10 cellular contexts compared by ENCODE assay signal in genomic region chr4:107826427-107826980, GRCh38. TPM values are rescaled to one million over a fixed set of nuclear protein-coding genes. Genes with fewer than 3 reads are reported as not detected.
A peak's percentile ranks its signal among the peaks of the same experiment; 100 is the strongest.
DNase-seq lines count a peak whose midpoint lies in the region; ATAC-seq, FAIRE-seq and TF ChIP-seq lines count a peak whose summit lies in the region.
"Had no signal": no experiment of that assay in that cellular context is flagged by ENCODE, and none has a peak within 500 bp of the region (broad histone marks: within the 10 kb centered on the region; RNA-seq: fewer than 3 reads in every experiment).

No MANE protein-coding gene starts in this region.

- no peak overlapping the region for H3K4me3 Mint-ChIP-seq in endodermal cell

- DNase-seq in DND-41 = no peak
- DNase-seq in RWPE2 (ENCODE audit: low spot score) = no peak
- peak; percentile 33 for DNase-seq in glomerular visceral epithelial cell (ENCODE audit: extremely low spot score)
- peak; percentile 98 for DNase-seq in renal cortical epithelial cell (ENCODE audit: low read depth)
- DNase-seq in endodermal cell = no peak
- DNase-seq in iPS-NIHi7 (ENCODE audit: extremely low spot score) = no peak
- no peak for DNase-seq in urothelium cell line (ENCODE audit: low spot score)
- no peak for DNase-seq in NCI-H187 (lab: John Stamatoyannopoulos, UW)
- DNase-seq: activated effector memory CD4-positive, alpha-beta T cell treated with anti-CD3 and anti-CD28 coated beads, Interleukin-2, amount 50 U/mL, for 16 hours had no signal

- no peaks in the 10 kb centered on the region for H3K36me3 Mint-ChIP-seq in endodermal cell (ENCODE audit: low read depth)

- peaks cover 90% of the 10 kb centered on the region for H3K27me3 Mint-ChIP-seq in endodermal cell (ENCODE audit: insufficient read depth)

- H3K79me2 ChIP-seq in DND-41 (ENCODE audit: insufficient read depth, low read length) = no peaks in the 10 kb centered on the region

- no peak for FAIRE-seq in urothelium cell line (lab: Jason Lieb, UNC)
- FAIRE-seq: H1 had no signal

- no peaks in the 10 kb centered on the region for H3K9me3 Mint-ChIP-seq in endodermal cell

- WGBS in endodermal cell (ENCODE audit: insufficient coverage in 1 of 2, insufficient read length in 1 of 2), 2 experiments = 81 to 88% methylated on average over 4 to 5 of the region's 5 CpGs

- ATAC-seq in DND-41 (ENCODE audit: insufficient read depth, low read depth) (no peak), RWPE2 (ENCODE audit: low read depth) (no peak)

- no peak overlapping the region for H3K27ac Mint-ChIP-seq in endodermal cell

- H3K9ac ChIP-seq in DND-41 (ENCODE audit: low read depth, low read length) = no peak overlapping the region
- no peak overlapping the region for H3K9ac ChIP-seq in endodermal cell (ENCODE audit: extremely low read depth, low read length, poor library complexity, severe bottlenecking)

- no peak overlapping the region for H3K4me3 ChIP-seq in DND-41 (ENCODE audit: low read depth in 1 of 2, low read length in 2 of 2)
- H3K4me3 ChIP-seq in RWPE2 (ENCODE audit: severe bottlenecking) = peak overlapping the region; percentile 92
- no peak overlapping the region for H3K4me3 ChIP-seq in endodermal cell (ENCODE audit: low read length)

- H2AFZ ChIP-seq in DND-41 (ENCODE audit: low read depth, low read length) = peak overlapping the region; percentile 20; the same call in 1 of the 2 replicates

- H3K36me3 ChIP-seq in DND-41 (ENCODE audit: insufficient read depth, low read length) = no peaks in the 10 kb centered on the region
- peaks cover 3% of the 10 kb centered on the region; the same call in 1 of the 2 replicates for H3K36me3 ChIP-seq in RWPE2 (ENCODE audit: low read depth)
- H3K36me3 ChIP-seq in endodermal cell (ENCODE audit: control insufficient read depth, insufficient read depth, low read length) = no peaks in the 10 kb centered on the region

- H3K27ac ChIP-seq in DND-41 (ENCODE audit: low read length) = no peak overlapping the region
- H3K27ac ChIP-seq in RWPE2 (ENCODE audit: poor library complexity, severe bottlenecking) = peak overlapping the region; percentile 85
- no peak overlapping the region for H3K27ac ChIP-seq in endodermal cell (ENCODE audit: low read depth, low read length)

- 0 out of 2 replicates have a peak overlapping the region, but pooled peaks have one; percentile 9 for H3K4me2 ChIP-seq in DND-41 (ENCODE audit: insufficient read depth, low read length)

- H3K9me3 ChIP-seq in DND-41 (ENCODE audit: insufficient read depth, low read length, severe bottlenecking) (no peaks in the 10 kb centered on the region), RWPE2 (ENCODE audit: severe bottlenecking) (no peaks in the 10 kb centered on the region), endodermal cell (ENCODE audit: control insufficient read depth, low read length) (no peaks in the 10 kb centered on the region)

- no peaks in the 10 kb centered on the region for H3K4me1 ChIP-seq in DND-41 (ENCODE audit: insufficient read depth, low read length)
- H3K4me1 ChIP-seq in RWPE2 (ENCODE audit: insufficient read depth, poor library complexity, severe bottlenecking) = peaks cover 28% of the 10 kb centered on the region
- H3K4me1 ChIP-seq in endodermal cell (ENCODE audit: control insufficient read depth, insufficient read depth, low read length) = peaks cover 2% of the 10 kb centered on the region

- peaks cover 14% of the 10 kb centered on the region for H3K4me1 Mint-ChIP-seq in endodermal cell

- H4K20me1 ChIP-seq in DND-41 (ENCODE audit: insufficient read depth, low read length) = no peaks in the 10 kb centered on the region

- H3K27me3 ChIP-seq in DND-41 (ENCODE audit: insufficient read depth, low read length, poor library complexity) = no peaks in the 10 kb centered on the region
- H3K27me3 ChIP-seq in RWPE2 (ENCODE audit: insufficient read depth, poor library complexity, severe bottlenecking) = no peaks in the 10 kb centered on the region
- peaks cover 55% of the 10 kb centered on the region for H3K27me3 ChIP-seq in endodermal cell (ENCODE audit: control insufficient read depth, insufficient read depth, low read length, poor library complexity, severe bottlenecking)

- TF ChIP-seq CTCF in DND-41 (IDR thresholded peaks at IDR 0.05; ENCODE audit: borderline replicate concordance, extremely low read depth, low read length, poor library complexity, severe bottlenecking) (no peak), RWPE2 (IDR thresholded peaks at IDR 0.05; ENCODE audit: poor library complexity, severe bottlenecking) (no peak), endodermal cell (conservative IDR thresholded peaks at IDR 0.05) (no peak)

RNA-seq across cellular contexts. Expression of gene SGMS2, which starts 1.8 kb away (rescaled TPM):
- total RNA-seq in renal cortical epithelial cell (223 and 244 TPM in 2 replicates), endodermal cell (under 1 TPM; 0.11 to 0.62 TPM)
- 1.2 TPM for polyA plus RNA-seq in endodermal cell (2013, experiment 1 of 2)
- 1.0 TPM for polyA plus RNA-seq in endodermal cell (2013, experiment 2 of 2)

Comparison
In these comparisons a context has a peak if more than half of its experiments do, and no peak if none do; other contexts are left out.
1. DNase-seq: peak in glomerular visceral epithelial cell (single experiment) and renal cortical epithelial cell (single experiment); none in DND-41 (single experiment), RWPE2 (single experiment), endodermal cell (single experiment), iPS-NIHi7 (single experiment), urothelium cell line (single experiment) and NCI-H187 (0 of 2).
2. RNA of gene SGMS2, which starts 1.8 kb away (total RNA-seq): 223 to 244 TPM in renal cortical epithelial cell; 0.11 to 0.62 TPM in endodermal cell; every median in the first group is over 100 times any median in the second.